In the genomic region with DNA sequence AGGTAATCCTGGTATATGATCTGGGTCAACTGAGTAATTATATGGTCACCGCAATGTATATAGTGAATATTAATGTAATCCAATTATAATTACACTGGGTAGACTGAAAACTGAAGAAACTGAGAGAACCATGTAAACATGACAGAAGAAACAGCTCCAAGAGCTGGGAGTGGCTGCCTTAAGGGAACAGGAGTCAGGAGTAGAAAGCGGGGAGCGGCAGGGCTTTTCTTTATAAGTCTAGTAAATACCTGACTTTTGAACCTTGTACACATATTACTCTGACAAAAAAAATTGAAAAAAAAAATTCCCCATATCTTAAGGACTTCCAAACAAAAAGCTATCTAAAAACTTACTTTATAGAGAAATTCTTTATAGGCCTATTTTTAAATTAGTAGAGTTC, we compare ENCODE assay signal across 24 cellular contexts.
"Had no signal": no experiment of that assay in that cellular context is flagged by ENCODE, and none has a peak within 500 bp of the region (broad histone marks: within the 10 kb centered on the region; RNA-seq: fewer than 3 reads in every experiment).

No MANE protein-coding gene starts in this region.

- ATAC-seq: esophagus mucosa; left lobe of liver; natural killer cell treated with Interleukin-12 subunit alpha and Interleukin-12 subunit beta and Interleukin-15 and Interleukin-18, amount 100 ng/mL, for 72 hours; sciatic nerve; stimulated activated memory B cell treated with anti-CD40 and anti-IgM and Interleukin-4, amounts not matched to agents 10 μg/mL and 1 μg/mL and 100 μg/mL, for 72 hours; stimulated activated naive CD8-positive, alpha-beta T cell treated with anti-CD3 and anti-CD28 coated beads, Interleukin-15, Interleukin-2, amounts not matched to agents 100 U/mL and 50 U/mL, for 24 hours had no signal

- H3K27ac ChIP-seq: epithelial cell of prostate, prostate gland, right atrium auricular region, testis, tibial artery, upper lobe of left lung had no signal

- H3K9me3 ChIP-seq: prostate gland, right atrium auricular region, testis, tibial artery, upper lobe of left lung had no signal

- H3K27ac Mint-ChIP-seq: dendritic cell treated with granulocyte-macrophage colony-stimulating factor and Interleukin-4, amounts not matched to agents 40 ng/mL and 50 ng/mL, for 4 days; endodermal cell; memory B cell; natural killer cell treated with Interleukin-12 subunit alpha and Interleukin-12 subunit beta and Interleukin-15 and Interleukin-18, amount 100 ng/mL, for 72 hours; stimulated activated memory B cell treated with anti-CD40 and anti-IgM and Interleukin-4, amounts not matched to agents 10 μg/mL and 1 μg/mL and 100 μg/mL, for 72 hours had no signal

- H3K36me3 ChIP-seq: prostate gland had no signal

- H3K4me1 Mint-ChIP-seq: endodermal cell had no signal

- H3K36me3 Mint-ChIP-seq: natural killer cell treated with Interleukin-12 subunit alpha and Interleukin-12 subunit beta and Interleukin-15 and Interleukin-18, amount 100 ng/mL, for 72 hours had no signal

- H3K4me1 ChIP-seq: prostate gland, testis, tibial artery, upper lobe of left lung had no signal

- H3K9me3 Mint-ChIP-seq: dendritic cell treated with granulocyte-macrophage colony-stimulating factor and Interleukin-4, amounts not matched to agents 40 ng/mL and 50 ng/mL, for 4 days; endodermal cell; memory B cell; naive B cell; natural killer cell treated with Interleukin-12 subunit alpha and Interleukin-12 subunit beta and Interleukin-15 and Interleukin-18, amount 100 ng/mL, for 72 hours; stimulated activated memory B cell treated with anti-CD40 and anti-IgM and Interleukin-4, amounts not matched to agents 10 μg/mL and 1 μg/mL and 100 μg/mL, for 72 hours had no signal

- H3K27me3 ChIP-seq: right atrium auricular region, testis, tibial artery, upper lobe of left lung had no signal

- H3K4me3 ChIP-seq: lung, prostate gland, right atrium auricular region, testis, tibial artery, upper lobe of left lung had no signal

- H3K4me3 Mint-ChIP-seq: dendritic cell treated with granulocyte-macrophage colony-stimulating factor and Interleukin-4, amounts not matched to agents 40 ng/mL and 50 ng/mL, for 4 days; endodermal cell; memory B cell; naive B cell; natural killer cell treated with Interleukin-12 subunit alpha and Interleukin-12 subunit beta and Interleukin-15 and Interleukin-18, amount 100 ng/mL, for 72 hours; stimulated activated memory B cell treated with anti-CD40 and anti-IgM and Interleukin-4, amounts not matched to agents 10 μg/mL and 1 μg/mL and 100 μg/mL, for 72 hours had no signal

- DNase-seq: cerebellar nuclear complex; effector CD8-positive, alpha-beta T cell; endodermal cell; foreskin melanocyte; naive B cell; nucleus accumbens; stimulated activated CD4-positive, alpha-beta T cell treated with anti-CD3 and anti-CD28 coated beads, Interleukin-2, amount 100 ng/mL, for 24 hours; stimulated activated CD4-positive, alpha-beta T cell treated with anti-CD3 and anti-CD28 coated beads, Interleukin-4, amount 100 ng/mL, for 24 hours; stimulated activated naive CD8-positive, alpha-beta T cell treated with anti-CD3 and anti-CD28 coated beads, Interleukin-15, Interleukin-2, amounts not matched to agents 100 U/mL and 50 U/mL, for 24 hours; substantia nigra; testis; tibial artery; upper lobe of left lung had no signal
